9 cellular contexts compared by ENCODE assay signal in the genomic region with DNA sequence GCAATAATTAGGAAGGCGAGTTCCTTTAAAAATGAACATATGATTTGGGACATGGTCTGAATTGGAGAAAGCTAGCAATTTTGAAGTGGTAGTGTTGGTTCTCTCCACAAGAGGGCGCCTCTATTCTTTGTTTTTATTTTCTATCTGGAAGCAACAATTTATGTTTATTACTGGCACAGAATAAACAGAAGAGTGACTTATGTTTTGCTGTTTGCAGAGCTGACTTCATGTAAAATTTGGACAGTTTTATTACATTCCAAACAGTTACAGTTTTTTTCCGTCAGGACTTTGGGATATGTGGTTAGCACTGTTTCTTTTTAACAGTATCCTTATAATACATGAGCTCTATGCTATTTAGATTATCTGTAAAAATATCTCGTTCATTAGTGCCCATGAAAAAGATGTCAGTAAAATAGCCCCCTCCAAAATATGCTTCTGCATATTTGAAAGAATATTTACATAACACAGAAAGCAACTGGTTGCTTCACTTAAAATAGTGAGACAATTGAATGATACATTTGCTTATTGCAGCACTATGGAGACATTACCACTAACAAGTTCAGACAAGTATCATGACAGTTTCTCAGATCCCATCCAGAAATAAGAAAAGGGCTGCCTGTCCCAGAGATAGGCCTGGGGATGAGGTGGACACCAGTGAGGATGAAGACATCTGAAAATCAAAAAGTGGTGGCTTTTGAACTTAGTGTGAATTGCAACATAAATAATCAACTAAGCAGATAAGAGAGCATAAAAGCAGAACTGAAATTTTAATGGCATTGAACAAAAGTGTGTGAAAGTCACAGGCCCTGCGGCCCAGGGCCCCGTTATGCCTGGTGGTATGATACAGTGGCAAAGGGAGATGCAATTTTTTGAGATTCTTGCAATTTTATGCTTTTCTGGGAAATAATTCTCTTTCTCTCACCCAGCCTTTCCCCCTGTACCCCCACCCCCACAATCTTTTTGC. TPM values are rescaled to one million over a fixed set of nuclear protein-coding genes. Genes with fewer than 3 reads are reported as not detected.
A peak's percentile ranks its signal among the peaks of the same experiment; 100 is the strongest.
DNase-seq lines count a peak whose midpoint lies in the region; ATAC-seq and TF ChIP-seq lines count a peak whose summit lies in the region.
"Had no signal": no experiment of that assay in that cellular context is flagged by ENCODE, and none has a peak within 500 bp of the region (broad histone marks: within the 10 kb centered on the region; RNA-seq: fewer than 3 reads in every experiment).

No MANE protein-coding gene starts in this region.

- no peak for DNase-seq in CD14-positive monocyte (ENCODE audit: low spot score)
- no peak for DNase-seq in GM12864 (ENCODE audit: low read depth)
- peak; percentile 42 for DNase-seq in NCI-H128 (lab: John Stamatoyannopoulos, UW; ENCODE audit: unreplicated experiment)
- peak; percentile 7 to 37 for DNase-seq in activated T-cell treated with anti-CD3 and anti-CD28 coated beads, Interleukin-2, amount 50 U/mL, for 72 hours
- peak; percentile 45 for DNase-seq in iPS-NIHi7 (ENCODE audit: extremely low spot score)
- DNase-seq in stimulated activated effector memory CD8-positive, alpha-beta T cell treated with anti-CD3 and anti-CD28 coated beads, Interleukin-12 subunit alpha, Interleukin-12 subunit beta, amount 100 ng/mL, for 72 hours (ENCODE audit: low spot score in 2 of 2) = peak; percentile 23 to 53
- no peak for DNase-seq in NCI-H146 (lab: John Stamatoyannopoulos, UW)

- H3K9me3 Mint-ChIP-seq in CD14-positive monocyte = no peaks in the 10 kb centered on the region
- H3K9me3 Mint-ChIP-seq in activated T-cell treated with anti-CD3 and anti-CD28 coated beads, Interleukin-2, amount 50 U/mL, for 72 hours = no peaks in the 10 kb centered on the region
- H3K9me3 Mint-ChIP-seq in stimulated activated effector memory CD8-positive, alpha-beta T cell treated with anti-CD3 and anti-CD28 coated beads, Interleukin-12 subunit alpha, Interleukin-12 subunit beta, amount 100 ng/mL, for 72 hours = no peaks in the 10 kb centered on the region

- peaks cover 8% of the 10 kb centered on the region for H3K4me1 Mint-ChIP-seq in CD14-positive monocyte
- H3K4me1 Mint-ChIP-seq in activated T-cell treated with anti-CD3 and anti-CD28 coated beads, Interleukin-2, amount 50 U/mL, for 72 hours (ENCODE audit: low read depth) = no peaks in the 10 kb centered on the region
- H3K4me1 Mint-ChIP-seq in stimulated activated effector memory CD8-positive, alpha-beta T cell treated with anti-CD3 and anti-CD28 coated beads, Interleukin-12 subunit alpha, Interleukin-12 subunit beta, amount 100 ng/mL, for 72 hours = no peaks in the 10 kb centered on the region

- no peaks in the 10 kb centered on the region for H3K36me3 Mint-ChIP-seq in CD14-positive monocyte
- H3K36me3 Mint-ChIP-seq in activated T-cell treated with anti-CD3 and anti-CD28 coated beads, Interleukin-2, amount 50 U/mL, for 72 hours (ENCODE audit: insufficient read depth in 2 of 2) = no peaks in the 10 kb centered on the region
- H3K36me3 Mint-ChIP-seq in stimulated activated effector memory CD8-positive, alpha-beta T cell treated with anti-CD3 and anti-CD28 coated beads, Interleukin-12 subunit alpha, Interleukin-12 subunit beta, amount 100 ng/mL, for 72 hours = no peaks in the 10 kb centered on the region

- H3K27me3 Mint-ChIP-seq in CD14-positive monocyte (ENCODE audit: low read depth in 3 of 3) = peaks cover 4 to 9% (median 8%) of the 10 kb centered on the region in 3 donors
- H3K27me3 Mint-ChIP-seq in activated T-cell treated with anti-CD3 and anti-CD28 coated beads, Interleukin-2, amount 50 U/mL, for 72 hours (ENCODE audit: low read depth) = no peaks in the 10 kb centered on the region

- H3K27ac Mint-ChIP-seq in CD14-positive monocyte = no peak overlapping the region
- no peak overlapping the region for H3K27ac Mint-ChIP-seq in activated T-cell treated with anti-CD3 and anti-CD28 coated beads, Interleukin-2, amount 50 U/mL, for 72 hours
- no peak overlapping the region for H3K27ac Mint-ChIP-seq in stimulated activated effector memory CD8-positive, alpha-beta T cell treated with anti-CD3 and anti-CD28 coated beads, Interleukin-12 subunit alpha, Interleukin-12 subunit beta, amount 100 ng/mL, for 72 hours

- no peak overlapping the region for H3K4me3 ChIP-seq in GM12864 (ENCODE audit: low read depth, low read length)
- H3K4me3 ChIP-seq: SJSA1 had no signal

- H3K4me3 Mint-ChIP-seq in CD14-positive monocyte = no peak overlapping the region
- H3K4me3 Mint-ChIP-seq in activated T-cell treated with anti-CD3 and anti-CD28 coated beads, Interleukin-2, amount 50 U/mL, for 72 hours = no peak overlapping the region
- H3K4me3 Mint-ChIP-seq in stimulated activated effector memory CD8-positive, alpha-beta T cell treated with anti-CD3 and anti-CD28 coated beads, Interleukin-12 subunit alpha, Interleukin-12 subunit beta, amount 100 ng/mL, for 72 hours = no peak overlapping the region

- intact Hi-C loops in CD14-positive monocyte (cut with micrococcal nuclease) = loop anchor here in 1 of 2 donors (2.0 to 5.0 kb wide), 2 partner anchors 638 to 1379 kb away; no protein-coding TSS in a partner anchor

- TF ChIP-seq CTCF in CD14-positive monocyte (IDR thresholded peaks at IDR 0.05) (peak; percentile 98), GM12864 (IDR thresholded peaks at IDR 0.05; ENCODE audit: low read depth, low read length, missing control alignments) (peak; percentile 68)

- no peak for ATAC-seq in activated T-cell treated with anti-CD3 and anti-CD28 coated beads, Interleukin-2, amount 50 U/mL, for 72 hours (replicated peaks in 1 of 2)
- ATAC-seq in stimulated activated effector memory CD8-positive, alpha-beta T cell treated with anti-CD3 and anti-CD28 coated beads, Interleukin-12 subunit alpha, Interleukin-12 subunit beta, amount 100 ng/mL, for 72 hours = no peak
- ATAC-seq in HG03460 (IDR thresholded peaks at IDR 0.05; ENCODE audit: unreplicated experiment) = no peak

RNA-seq across cellular contexts. Expression of gene FGF9, which starts 32.3 kb away (rescaled TPM):
- polyA plus RNA-seq in CD14-positive monocyte = under 1 TPM; 0.03 to 0.16 TPM
- total RNA-seq in activated T-cell treated with anti-CD3 and anti-CD28 coated beads, Interleukin-2, amount 50 U/mL, for 72 hours = under 1 TPM; 0.46 to 0.67 TPM

RNA-seq across cellular contexts. Expression of gene MICU2, which starts 34.6 kb away (rescaled TPM):
- 10 to 100 TPM; 26.8 to 32.1 TPM for polyA plus RNA-seq in CD14-positive monocyte
- 10 to 100 TPM; 25.7 to 29.2 TPM for total RNA-seq in activated T-cell treated with anti-CD3 and anti-CD28 coated beads, Interleukin-2, amount 50 U/mL, for 72 hours

Comparison
In these comparisons a context has a peak if more than half of its experiments do, and no peak if none do; other contexts are left out.
1. DNase-seq: peak in NCI-H128 (single experiment), activated T-cell treated with anti-CD3 and anti-CD28 coated beads, Interleukin-2, amount 50 U/mL, for 72 hours (2 of 2), iPS-NIHi7 (single experiment) and stimulated activated effector memory CD8-positive, alpha-beta T cell treated with anti-CD3 and anti-CD28 coated beads, Interleukin-12 subunit alpha, Interleukin-12 subunit beta, amount 100 ng/mL, for 72 hours (2 of 2); none in CD14-positive monocyte (single experiment), GM12864 (single experiment) and NCI-H146 (single experiment).